ENCODE assay signal across 1 cellular context in genomic region chr21:36060159-36060921, GRCh38.
TF ChIP-seq lines count a peak whose summit lies in the region.

Gene SETD4 (minus strand): TSS chr21:36060526. CDS start chr21:36058888, 1,638 bp downstream.

TF ChIP-seq in HepG2, 621 proteins besides CTCF, POLR2A, EP300 and RAD21 (continued from another document and continues in another):
- TF ChIP-seq GMEB1 (CRISPR knock-in tag; IDR thresholded peaks at IDR 0.05; ENCODE audit: borderline replicate concordance) (peak; percentile 69), ZBED4 (CRISPR knock-in tag; IDR thresholded peaks at IDR 0.05; ENCODE audit: borderline replicate concordance) (no peak), PAX8 (CRISPR knock-in tag; IDR thresholded peaks at IDR 0.05; ENCODE audit: borderline replicate concordance) (no peak), KDM6A (CRISPR knock-in tag; IDR thresholded peaks at IDR 0.05; ENCODE audit: low read depth) (no peak), HMG20A (CRISPR knock-in tag; IDR thresholded peaks at IDR 0.05; ENCODE audit: borderline replicate concordance) (no peak), PHF8 (CRISPR knock-in tag; IDR thresholded peaks at IDR 0.05) (peak; percentile 91), MATR3 (CRISPR knock-in tag; IDR thresholded peaks at IDR 0.05) (no peak), MIXL1 (CRISPR knock-in tag; IDR thresholded peaks at IDR 0.05) (no peak; the same call in 1 of the 2 replicates), NFKB2 (CRISPR knock-in tag; IDR thresholded peaks at IDR 0.05; ENCODE audit: borderline replicate concordance) (peak; percentile 54; the same call in 1 of the 2 replicates), HES4 (CRISPR knock-in tag; IDR thresholded peaks at IDR 0.05; ENCODE audit: borderline replicate concordance) (no peak; the same call in 1 of the 2 replicates), NRL (CRISPR knock-in tag; IDR thresholded peaks at IDR 0.05; ENCODE audit: borderline replicate concordance) (no peak; the same call in 1 of the 2 replicates), HNRNPH1 (optimal IDR thresholded peaks at IDR 0.05; ENCODE audit: low read depth, low read length) (no peak), ZBTB38 (CRISPR knock-in tag; IDR thresholded peaks at IDR 0.05) (no peak), MAF1 (CRISPR knock-in tag; IDR thresholded peaks at IDR 0.05; ENCODE audit: borderline replicate concordance) (no peak), ZNF3 (CRISPR knock-in tag; IDR thresholded peaks at IDR 0.05) (no peak), ZNF784 (CRISPR knock-in tag; IDR thresholded peaks at IDR 0.05; ENCODE audit: borderline replicate concordance) (0 out of 2 replicates have a peak, but pooled peaks have one; percentile 59), MXD1 (CRISPR knock-in tag; IDR thresholded peaks at IDR 0.05) (peak; percentile 64; the same call in 1 of the 2 replicates), ESRRA (CRISPR knock-in tag; IDR thresholded peaks at IDR 0.05; ENCODE audit: low read depth) (0 out of 2 replicates have a peak, but pooled peaks have one; percentile 32), AFF4 (CRISPR knock-in tag; IDR thresholded peaks at IDR 0.05) (no peak), ZNF749 (CRISPR knock-in tag; IDR thresholded peaks at IDR 0.05; ENCODE audit: borderline replicate concordance) (peak; percentile 31; the same call in 1 of the 2 replicates), CBX2 (IDR thresholded peaks at IDR 0.05; ENCODE audit: low read depth, low read length) (no peak), CBX2 (CRISPR knock-in tag; IDR thresholded peaks at IDR 0.05; ENCODE audit: low read depth) (0 out of 2 replicates have a peak, but pooled peaks have one; percentile 72), PITX1 (CRISPR knock-in tag; IDR thresholded peaks at IDR 0.05) (peak; percentile 53; the same call in 1 of the 2 replicates), ZNF878 (CRISPR knock-in tag; IDR thresholded peaks at IDR 0.05) (no peak), ZNF33B (CRISPR knock-in tag; IDR thresholded peaks at IDR 0.05) (no peak), KLF16 (CRISPR knock-in tag; IDR thresholded peaks at IDR 0.05) (peak in 1 of 2 experiments; percentile 39; a peak in 1 of 4 replicates), FOXA3 (CRISPR knock-in tag; IDR thresholded peaks at IDR 0.05) (no peak), ISL2 (CRISPR knock-in tag; IDR thresholded peaks at IDR 0.05) (0 out of 2 replicates have a peak, but pooled peaks have one; percentile 34), ZNF879 (CRISPR knock-in tag; IDR thresholded peaks at IDR 0.05) (peak; percentile 60; the same call in 1 of the 2 replicates), ZHX2 (IDR thresholded peaks at IDR 0.05; ENCODE audit: low read depth) (peak; percentile 95), ZHX2 (CRISPR knock-in tag; IDR thresholded peaks at IDR 0.05; ENCODE audit: borderline replicate concordance) (no peak), ZFP90 (CRISPR knock-in tag; IDR thresholded peaks at IDR 0.05; ENCODE audit: borderline replicate concordance) (peak; percentile 80), TBX3 (IDR thresholded peaks at IDR 0.05; ENCODE audit: borderline replicate concordance) (no peak), ZNF275 (CRISPR knock-in tag; IDR thresholded peaks at IDR 0.05; ENCODE audit: borderline replicate concordance) (no peak), SKI (IDR thresholded peaks at IDR 0.05; ENCODE audit: partially characterized antibody) (no peak), ZFAT (CRISPR knock-in tag; conservative IDR thresholded peaks at IDR 0.05) (no peak), TFE3 (CRISPR knock-in tag; IDR thresholded peaks at IDR 0.05) (0 out of 2 replicates have a peak, but pooled peaks have one; percentile 32), TCF7L2 (IDR thresholded peaks at IDR 0.05; ENCODE audit: low read depth, low read length) (no peak), HOXA7 (CRISPR knock-in tag; IDR thresholded peaks at IDR 0.05) (no peak), TOE1 (CRISPR knock-in tag; IDR thresholded peaks at IDR 0.05) (no peak), MAFG (CRISPR knock-in tag; IDR thresholded peaks at IDR 0.05) (no peak), MTF1 (CRISPR knock-in tag; IDR thresholded peaks at IDR 0.05) (no peak)
